In genomic region chr7:38198356-38198755, GRCh38 we compare ENCODE assay signal across 14 cellular contexts. TPM values are rescaled to one million over a fixed set of nuclear protein-coding genes. Genes with fewer than 3 reads are reported as not detected.
DNase-seq lines count a peak whose midpoint lies in the region; ATAC-seq and TF ChIP-seq lines count a peak whose summit lies in the region.
"Had no signal": no experiment of that assay in that cellular context is flagged by ENCODE, and none has a peak within 500 bp of the region (broad histone marks: within the 10 kb centered on the region; RNA-seq: fewer than 3 reads in every experiment).

No MANE protein-coding gene starts in this region.

- H3K36me3 ChIP-seq in ACC112 (ENCODE audit: insufficient read depth, low read length) = peaks cover 6% of the 10 kb centered on the region

- intact Hi-C loops in dorsolateral prefrontal cortex (cut with DNase I) = no loop called here
- intact Hi-C loops in activated CD4-positive, alpha-beta T cell treated with anti-CD3 and anti-CD28 coated beads for 36 hours (cut with DNase I, micrococcal nuclease) = no loop called here

- TF ChIP-seq CTCF in HFFc6 (IDR thresholded peaks at IDR 0.05) (no peak), cardiac fibroblast (IDR thresholded peaks at IDR 0.05; ENCODE audit: low read depth, low read length) (no peak), osteocyte (IDR thresholded peaks at IDR 0.05) (no peak), dorsolateral prefrontal cortex (IDR thresholded peaks at IDR 0.05 in 54 of 56, conservative IDR thresholded peaks at IDR 0.05 in 2 of 56; ENCODE audit: low read depth in 1 of 56, partially characterized antibody in 56 of 56) (no peak)

- peaks cover 37% of the 10 kb centered on the region for H3K4me1 ChIP-seq in ACC112 (ENCODE audit: control insufficient read depth, insufficient read depth, low read length, unreplicated experiment)

- POLR2A ChIA-PET in activated CD4-positive, alpha-beta T cell treated with anti-CD3 and anti-CD28 coated beads for 36 hours (lab: Charles Lee) = no interaction called here

- H2AFZ ChIP-seq in ACC112 (ENCODE audit: low read length, unreplicated experiment) = no peak overlapping the region

- H3K4me1 Mint-ChIP-seq in HFFc6 (ENCODE audit: low read depth) = peaks cover 55% of the 10 kb centered on the region
- H3K4me1 Mint-ChIP-seq in osteocyte (ENCODE audit: unreplicated experiment) = peaks cover 60% of the 10 kb centered on the region
- peaks cover 10% of the 10 kb centered on the region for H3K4me1 Mint-ChIP-seq in activated CD4-positive, alpha-beta T cell treated with anti-CD3 and anti-CD28 coated beads for 36 hours

- H3K4me3 ChIP-seq in ACC112 (ENCODE audit: low read depth, low read length) (no peak overlapping the region), cardiac fibroblast (replicated peaks in 1 of 2; ENCODE audit: low read depth in 2 of 2, low read length in 2 of 2) (no peak overlapping the region), dorsolateral prefrontal cortex (no peak overlapping the region)

- CTCF ChIA-PET in activated CD4-positive, alpha-beta T cell treated with anti-CD3 and anti-CD28 coated beads for 36 hours (lab: Charles Lee) = interaction anchor here (0.9 to 9.0 kb wide), 7 partner anchors 11 to 170 kb away, joined by 3 to 71 read pairs (median 5); no protein-coding TSS in a partner anchor

- peaks cover 4% of the 10 kb centered on the region for H3K36me3 Mint-ChIP-seq in HFFc6 (ENCODE audit: low read depth)
- H3K36me3 Mint-ChIP-seq in osteocyte (ENCODE audit: unreplicated experiment) = peaks cover 7% of the 10 kb centered on the region
- peaks cover 9% of the 10 kb centered on the region for H3K36me3 Mint-ChIP-seq in activated CD4-positive, alpha-beta T cell treated with anti-CD3 and anti-CD28 coated beads for 36 hours (ENCODE audit: low read depth)

- ATAC-seq in activated CD4-positive, alpha-beta T cell treated with anti-CD3 and anti-CD28 coated beads for 36 hours = no peak

- H3K27ac Mint-ChIP-seq in HFFc6 = peak overlapping the region; percentile 73; the same call in 1 of the 2 replicates
- H3K27ac Mint-ChIP-seq in osteocyte (ENCODE audit: unreplicated experiment) = peak overlapping the region; percentile 92
- H3K27ac Mint-ChIP-seq in activated CD4-positive, alpha-beta T cell treated with anti-CD3 and anti-CD28 coated beads for 36 hours = no peak overlapping the region

- H3K27ac ChIP-seq in ACC112 (ENCODE audit: low read depth, low read length) (peak overlapping the region; percentile 89; the same call in 1 of the 2 replicates), dorsolateral prefrontal cortex (no peak overlapping the region)

- H3K27me3 ChIP-seq in ACC112 (ENCODE audit: insufficient read depth, low read length) (no peaks in the 10 kb centered on the region), dorsolateral prefrontal cortex (no peaks in the 10 kb centered on the region)

- H3K9me3 Mint-ChIP-seq in HFFc6 = no peaks in the 10 kb centered on the region
- H3K9me3 Mint-ChIP-seq in osteocyte (ENCODE audit: unreplicated experiment) = no peaks in the 10 kb centered on the region
- H3K9me3 Mint-ChIP-seq in activated CD4-positive, alpha-beta T cell treated with anti-CD3 and anti-CD28 coated beads for 36 hours (ENCODE audit: low read depth) = peaks cover 4% of the 10 kb centered on the region
- H3K9me3 Mint-ChIP-seq: H9 had no signal

- H3K4me3 Mint-ChIP-seq in HFFc6 (no peak overlapping the region), osteocyte (ENCODE audit: unreplicated experiment) (no peak overlapping the region)
- H3K4me3 Mint-ChIP-seq in activated CD4-positive, alpha-beta T cell treated with anti-CD3 and anti-CD28 coated beads for 36 hours = no peak overlapping the region
- H3K4me3 Mint-ChIP-seq: H9 had no signal

- peaks cover 70% of the 10 kb centered on the region for H3K79me2 ChIP-seq in ACC112 (ENCODE audit: control insufficient read depth, insufficient read depth, low read length, unreplicated experiment)

- DNase-seq in HFFc6 (no peak), cardiac fibroblast (ENCODE audit: low read depth in 2 of 2) (peak; percentile 12 to 28), osteocyte (ENCODE audit: extremely low spot score, unreplicated experiment) (no peak), mesenteric fat pad (ENCODE audit: low spot score) (no peak), dorsolateral prefrontal cortex (no peak)
- DNase-seq in activated CD4-positive, alpha-beta T cell treated with anti-CD3 and anti-CD28 coated beads for 36 hours = no peak
- DNase-seq: DMS79 treated with DMSO at 0.1 percent for 48 hours, H9, MV-4-11, NCI-H1694 treated with DMSO at 0.1 percent for 48 hours, NCI-H510A treated with DMSO at 0.1 percent for 48 hours, OCI-M1, Right ventricle myocardium superior had no signal

- H3K27me3 Mint-ChIP-seq in HFFc6 (ENCODE audit: insufficient read depth) (no peaks in the 10 kb centered on the region), osteocyte (ENCODE audit: unreplicated experiment) (no peaks in the 10 kb centered on the region)
- no peaks in the 10 kb centered on the region for H3K27me3 Mint-ChIP-seq in activated CD4-positive, alpha-beta T cell treated with anti-CD3 and anti-CD28 coated beads for 36 hours

RNA-seq across cellular contexts. Expression of gene STARD3NL, which starts 20.3 kb away (rescaled TPM):
- total RNA-seq in HFFc6 (2021; fragmentation: NEBNext Ultra II Directional; extraction: Animal tissue kit (Norgen Biotek cat#: 25700)) = 10 to 100 TPM; 44.5 to 53.2 (median 49.7) TPM
- total RNA-seq in osteocyte (30.7 and 34.0 TPM in 2 replicates), mesenteric fat pad (37.1 TPM), dorsolateral prefrontal cortex (10 to 100 TPM; 30.1 to 55.9 (median 39.6) TPM)
- total RNA-seq in activated CD4-positive, alpha-beta T cell treated with anti-CD3 and anti-CD28 coated beads for 36 hours = 10 to 100 TPM; 27.9 to 30.8 TPM

Comparison
In these comparisons a context has a peak if more than half of its experiments do, and no peak if none do; other contexts are left out.
1. DNase-seq: peak in cardiac fibroblast (2 of 2); none in HFFc6 (single experiment), osteocyte (single experiment), mesenteric fat pad (single experiment), dorsolateral prefrontal cortex (0 of 10) and activated CD4-positive, alpha-beta T cell treated with anti-CD3 and anti-CD28 coated beads for 36 hours (single experiment).